Comparison of ENCODE assay signal across 8 cellular contexts in the genomic region with DNA sequence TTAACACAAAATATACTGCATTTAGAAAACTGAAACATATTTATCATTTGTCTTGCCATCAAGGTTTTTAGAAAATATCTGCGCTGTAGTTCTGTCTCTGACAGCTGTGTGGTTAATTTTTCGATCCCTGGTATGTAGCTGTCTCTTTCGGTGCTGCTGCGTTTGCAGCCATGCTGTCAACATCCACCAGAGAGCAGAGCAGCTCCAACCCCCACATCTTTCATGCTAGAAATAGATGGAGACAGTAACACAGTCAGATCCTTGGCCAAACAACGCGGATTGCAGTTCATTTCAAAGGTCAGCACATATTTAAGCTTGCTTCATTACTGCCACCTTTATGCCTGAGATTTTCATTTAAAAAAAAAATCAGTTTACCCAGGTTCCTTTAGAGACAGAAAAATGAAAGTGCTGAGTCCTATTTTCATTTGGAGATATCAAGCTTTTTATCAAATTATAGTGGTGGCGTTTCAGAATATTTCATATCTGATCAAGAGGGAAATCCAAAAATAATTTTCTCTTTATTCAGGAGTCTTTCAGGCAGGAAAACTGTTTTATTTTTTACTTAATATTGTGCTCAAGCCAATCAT.
DNase-seq lines count a peak whose midpoint lies in the region; ATAC-seq and TF ChIP-seq lines count a peak whose summit lies in the region.

No MANE protein-coding gene starts in this region.

- H3K4me3 ChIP-seq in brain microvascular endothelial cell (ENCODE audit: low read depth, low read length) (no peak overlapping the region), left lung (no peak overlapping the region), upper lobe of right lung (no peak overlapping the region)

- intact Hi-C loops in left lung (cut with DNase I) (no loop called here), upper lobe of right lung (cut with DNase I) (no loop called here)

- H3K27me3 ChIP-seq in brain microvascular endothelial cell (replicated peaks), result no peaks in the 10 kb centered on the region
- H3K27me3 ChIP-seq in left lung, result no peaks in the 10 kb centered on the region
- no peaks in the 10 kb centered on the region for H3K27me3 ChIP-seq in upper lobe of right lung

- in situ Hi-C loops in brain microvascular endothelial cell (cut with HindIII; ENCODE audit: low pct_ligation_motif_present, low sequenced_read_pairs), result no loop called here

- H3K9me3 ChIP-seq in left lung (no peaks in the 10 kb centered on the region), upper lobe of right lung (no peaks in the 10 kb centered on the region)

- H3K36me3 ChIP-seq in brain microvascular endothelial cell (replicated peaks) (no peaks in the 10 kb centered on the region), left lung (no peaks in the 10 kb centered on the region), upper lobe of right lung (no peaks in the 10 kb centered on the region)

- H3K4me1 ChIP-seq in left lung, result no peaks in the 10 kb centered on the region
- H3K4me1 ChIP-seq in upper lobe of right lung, result no peaks in the 10 kb centered on the region

- DNase-seq in AG20443 (ENCODE audit: low spot score), result peak; percentile 44
- peak; percentile 54 for DNase-seq in NCI-H2107 treated with DMSO at 0.1 percent for 48 hours (lab: John Stamatoyannopoulos, UW; ENCODE audit: unreplicated experiment)
- peak; percentile 42 for DNase-seq in brain microvascular endothelial cell
- peak; percentile 86 for DNase-seq in midbrain (lab: John Stamatoyannopoulos, UW)
- DNase-seq in left lung, result no peak
- DNase-seq in upper lobe of right lung, result no peak

- H3K27ac ChIP-seq in brain microvascular endothelial cell (no peak overlapping the region), left lung (no peak overlapping the region), upper lobe of right lung (no peak overlapping the region)

- ATAC-seq in GM21423 (IDR thresholded peaks at IDR 0.05; ENCODE audit: unreplicated experiment) (peak; percentile 52), left lung (no peak), upper lobe of right lung (no peak), HG02759 (IDR thresholded peaks at IDR 0.05; ENCODE audit: unreplicated experiment) (no peak)

- peak; percentile 76 for TF ChIP-seq CTCF in brain microvascular endothelial cell (IDR thresholded peaks at IDR 0.05; ENCODE audit: low read depth, low read length, missing control alignments)
- TF ChIP-seq CTCF in left lung (IDR thresholded peaks at IDR 0.05), result no peak
- no peak for TF ChIP-seq CTCF in upper lobe of right lung (IDR thresholded peaks at IDR 0.05)

Comparison
In these comparisons a context has a peak if more than half of its experiments do, and no peak if none do; other contexts are left out.
1. DNase-seq: peak in AG20443 (single experiment), NCI-H2107 treated with DMSO at 0.1 percent for 48 hours (single experiment), brain microvascular endothelial cell (single experiment) and midbrain (single experiment); none in left lung (0 of 2) and upper lobe of right lung (single experiment).